In genomic region chr2:70115646-70116442, GRCh38 we compare ENCODE assay signal across 8 cellular contexts. TPM values are rescaled to one million over a fixed set of nuclear protein-coding genes. Genes with fewer than 3 reads are reported as not detected.
DNase-seq lines count a peak whose midpoint lies in the region; ATAC-seq and TF ChIP-seq lines count a peak whose summit lies in the region.

No MANE protein-coding gene starts in this region.

- peak overlapping the region in 5 of 7 donors; percentile 20 to 62 (median 41) for H3K27ac Mint-ChIP-seq in CD14-positive monocyte

- H2AFZ ChIP-seq in Loucy (ENCODE audit: low read length): peak overlapping the region; percentile 25; the same call in 1 of the 2 replicates

- ATAC-seq in GM19452 (IDR thresholded peaks at IDR 0.05; ENCODE audit: unreplicated experiment) (peak; percentile 56), left lobe of liver (peak; percentile 53), left colon (no peak)

- no peak for DNase-seq in CD14-positive monocyte (ENCODE audit: low spot score)
- no peak for DNase-seq in left lobe of liver (ENCODE audit: low spot score)
- no peak for DNase-seq in left colon
- DNase-seq in NCI-H2227 treated with DMSO at 0.1 percent for 48 hours (lab: John Stamatoyannopoulos, UW): no peak
- no peak for DNase-seq in KG1 (lab: John Stamatoyannopoulos, UW)
- no peak for DNase-seq in NCI-H2029 (lab: John Stamatoyannopoulos, UW)

- no peaks in the 10 kb centered on the region for H3K27me3 Mint-ChIP-seq in CD14-positive monocyte (ENCODE audit: low read depth in 3 of 3)

- H3K79me2 ChIP-seq in Loucy (ENCODE audit: insufficient read depth, low read length): no peaks in the 10 kb centered on the region

- H3K27me3 ChIP-seq in Loucy (ENCODE audit: insufficient read depth, low read length, poor library complexity, severe bottlenecking): no peaks in the 10 kb centered on the region

- no peaks in the 10 kb centered on the region for H3K9me3 Mint-ChIP-seq in CD14-positive monocyte

- H4K20me1 ChIP-seq in Loucy (ENCODE audit: insufficient read depth, low read length, poor library complexity, severe bottlenecking): no peaks in the 10 kb centered on the region

- no peak overlapping the region for H3K4me3 ChIP-seq in Loucy (ENCODE audit: low read length, poor library complexity, severe bottlenecking)

- peaks cover 6% of the 10 kb centered on the region for H3K4me1 ChIP-seq in Loucy (ENCODE audit: insufficient read depth, low read length, poor library complexity, severe bottlenecking)

- no peaks in the 10 kb centered on the region; the same call in 1 of the 2 replicates for H3F3A ChIP-seq in Loucy (ENCODE audit: low read depth)

- peaks cover 43% of the 10 kb centered on the region for H3K4me1 Mint-ChIP-seq in CD14-positive monocyte

- H3K36me3 ChIP-seq in Loucy (ENCODE audit: insufficient read depth, low read length): no peaks in the 10 kb centered on the region

- no peaks in the 10 kb centered on the region for H3K9me3 ChIP-seq in Loucy (ENCODE audit: insufficient read depth, low read depth, low read length)

- TF ChIP-seq CTCF in CD14-positive monocyte (IDR thresholded peaks at IDR 0.05): no peak
- no peak for TF ChIP-seq CTCF in Loucy (conservative IDR thresholded peaks at IDR 0.05; ENCODE audit: low read length)

- intact Hi-C loops in CD14-positive monocyte (cut with micrococcal nuclease) (no loop called here), left colon (cut with DNase I, micrococcal nuclease) (no loop called here)

- H3K4me3 Mint-ChIP-seq in CD14-positive monocyte: peak overlapping the region in 1 of 2 donors; percentile 47

- H3K36me3 Mint-ChIP-seq in CD14-positive monocyte: no peaks in the 10 kb centered on the region

- H3K9ac ChIP-seq in Loucy (ENCODE audit: low read depth, low read length, poor library complexity, severe bottlenecking): no peak overlapping the region

- no peaks in the 10 kb centered on the region for H3K9me2 ChIP-seq in Loucy (replicated peaks; ENCODE audit: low read depth, low read length)

- no peak overlapping the region for H3K4me2 ChIP-seq in Loucy (ENCODE audit: low read depth, low read length, poor library complexity, severe bottlenecking)

RNA-seq across cellular contexts. Expression of gene PCBP1, which starts 28.6 kb away (rescaled TPM):
- polyA plus RNA-seq in CD14-positive monocyte: 100 to 1,000 TPM; 178 to 194 TPM
- total RNA-seq in left lobe of liver (161 TPM), left colon (100 to 1,000 TPM; 263 to 293 TPM)
